ENCODE assay signal across 21 cellular contexts in genomic region chr3:153680526-153680925, GRCh38.
"Had no signal": no experiment of that assay in that cellular context is flagged by ENCODE, and none has a peak within 500 bp of the region (broad histone marks: within the 10 kb centered on the region; RNA-seq: fewer than 3 reads in every experiment).

No MANE protein-coding gene starts in this region.

- H3K27ac ChIP-seq: colonic mucosa, epithelial cell of prostate, foreskin keratinocyte, hepatocyte, lower lobe of right lung, neutrophil, parathyroid adenoma, right lobe of liver, upper lobe of right lung had no signal

- H3K36me3 ChIP-seq: colonic mucosa, lower lobe of right lung, neutrophil, right lobe of liver, upper lobe of right lung had no signal

- H3K4me3 Mint-ChIP-seq: activated naive CD8-positive, alpha-beta T cell treated with anti-CD3 and anti-CD28 coated beads, Interleukin-2, amount 50 U/mL, for 24 hours; brain; endodermal cell; natural killer cell treated with Interleukin-12 subunit alpha and Interleukin-12 subunit beta and Interleukin-15 and Interleukin-18, amount 100 ng/mL, for 72 hours had no signal

- H3K4me3 ChIP-seq: colonic mucosa, hepatocyte, lower lobe of right lung, right lobe of liver, upper lobe of right lung had no signal

- H3K27ac Mint-ChIP-seq: activated naive CD8-positive, alpha-beta T cell treated with anti-CD3 and anti-CD28 coated beads, Interleukin-2, amount 50 U/mL, for 24 hours; brain; endodermal cell; natural killer cell treated with Interleukin-12 subunit alpha and Interleukin-12 subunit beta and Interleukin-15 and Interleukin-18, amount 100 ng/mL, for 72 hours had no signal

- H3K4me2 ChIP-seq: hepatocyte had no signal

- H3K4me1 Mint-ChIP-seq: brain had no signal

- H2AFZ ChIP-seq: hepatocyte, parathyroid adenoma had no signal

- H3K9ac ChIP-seq: parathyroid adenoma had no signal

- ATAC-seq: activated naive CD8-positive, alpha-beta T cell treated with anti-CD3 and anti-CD28 coated beads, Interleukin-2, amount 50 U/mL, for 24 hours; foreskin keratinocyte; left colon; lower lobe of right lung; natural killer cell treated with Interleukin-12 subunit alpha and Interleukin-12 subunit beta and Interleukin-15 and Interleukin-18, amount 100 ng/mL, for 72 hours; right lobe of liver had no signal

- H3K27me3 ChIP-seq: colonic mucosa, hepatocyte, neutrophil, right lobe of liver, upper lobe of right lung had no signal

- H3K27me3 Mint-ChIP-seq: activated naive CD8-positive, alpha-beta T cell treated with anti-CD3 and anti-CD28 coated beads, Interleukin-2, amount 50 U/mL, for 24 hours had no signal

- H3K36me3 Mint-ChIP-seq: brain; natural killer cell treated with Interleukin-12 subunit alpha and Interleukin-12 subunit beta and Interleukin-15 and Interleukin-18, amount 100 ng/mL, for 72 hours had no signal

- H3K4me1 ChIP-seq: colonic mucosa, foreskin keratinocyte, lower lobe of right lung, parathyroid adenoma, right lobe of liver, upper lobe of right lung had no signal

- H3K79me2 ChIP-seq: hepatocyte, parathyroid adenoma had no signal

- H3K9me3 ChIP-seq: colonic mucosa, lower lobe of right lung, neutrophil, right lobe of liver, upper lobe of right lung had no signal

- H3K9me3 Mint-ChIP-seq: brain; endodermal cell; natural killer cell treated with Interleukin-12 subunit alpha and Interleukin-12 subunit beta and Interleukin-15 and Interleukin-18, amount 100 ng/mL, for 72 hours had no signal

- DNase-seq: activated CD4-positive, alpha-beta T cell treated with anti-CD3 and anti-CD28 coated beads, Interleukin-2, amount 50 U/mL, for 48 hours; activated CD4-positive, CD25-positive, alpha-beta regulatory T cell; activated naive CD8-positive, alpha-beta T cell treated with anti-CD3 and anti-CD28 coated beads, Interleukin-2, amount 50 U/mL, for 24 hours; anterior cingulate cortex; caudate nucleus; colonic mucosa; endodermal cell; foreskin keratinocyte; left colon; lower lobe of right lung; right lobe of liver; small intestine; stimulated activated CD4-positive, alpha-beta T cell treated with anti-CD3 and anti-CD28 coated beads, Interleukin-15, amount 100 ng/mL, for 24 hours; stimulated activated CD4-positive, alpha-beta T cell treated with anti-CD3 and anti-CD28 coated beads, Interleukin-4, amount 100 ng/mL, for 1 hour; upper lobe of right lung had no signal
